In the genomic region with DNA sequence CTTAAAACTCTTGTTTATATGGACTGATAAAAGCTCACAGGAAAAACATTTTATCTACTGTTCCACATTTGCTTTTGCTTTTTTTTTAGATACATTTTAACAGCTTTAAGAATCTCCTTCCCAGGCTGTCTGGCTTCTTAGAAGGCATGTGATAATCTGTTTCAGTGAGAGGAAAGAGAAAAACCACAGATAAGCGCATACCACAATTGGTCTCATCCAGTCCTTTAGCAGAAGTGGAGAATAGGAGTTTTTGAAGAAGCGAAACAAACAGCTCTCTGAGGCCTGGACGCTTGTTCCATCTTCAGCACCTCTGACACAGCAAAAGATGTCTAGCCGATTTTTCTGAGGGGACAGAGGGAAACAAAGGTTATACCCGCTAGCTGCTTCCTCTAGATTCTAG, we compare ENCODE assay signal across 1 cellular context.
TF ChIP-seq lines count a peak whose summit lies in the region.

No MANE protein-coding gene starts in this region.

TF ChIP-seq in K562, 482 proteins besides CTCF, POLR2A, EP300 and RAD21 (continued from another document):
- 0 out of 4 replicates have a peak, but pooled peaks of 1 of the 2 experiments have one; percentile 33 for TF ChIP-seq UBTF (IDR thresholded peaks at IDR 0.05; ENCODE audit: borderline replicate concordance in 1 of 2, low read depth in 2 of 2, low read length in 2 of 2)
- TF ChIP-seq MNT (conservative IDR thresholded peaks at IDR 0.05) = peak in 1 of 2 experiments; percentile 53; a peak in 2 of 4 replicates
- no peak for TF ChIP-seq ZNF507 (tag; conservative IDR thresholded peaks at IDR 0.05)
- TF ChIP-seq TEAD4 (IDR thresholded peaks at IDR 0.05; ENCODE audit: low read length) = peak; percentile 90
- no peak for TF ChIP-seq TEAD4 (CRISPR knock-in tag; IDR thresholded peaks at IDR 0.05; ENCODE audit: borderline replicate concordance)
- peak; percentile 79 for TF ChIP-seq NCOR1 (IDR thresholded peaks at IDR 0.05)
- peak; percentile 51; the same call in 1 of the 2 replicates for TF ChIP-seq SMARCC2 (IDR thresholded peaks at IDR 0.05; ENCODE audit: low read depth)
- TF ChIP-seq NCOA6 (IDR thresholded peaks at IDR 0.05) = no peak
- TF ChIP-seq SOX6 (IDR thresholded peaks at IDR 0.05) = peak; percentile 89
- peak; percentile 71; the same call in 1 of the 2 replicates for TF ChIP-seq BACH1 (tag; IDR thresholded peaks at IDR 0.05)
- TF ChIP-seq ESRRB (CRISPR knock-in tag; IDR thresholded peaks at IDR 0.05; ENCODE audit: borderline replicate concordance) = no peak
- TF ChIP-seq CREM (IDR thresholded peaks at IDR 0.05; ENCODE audit: low read depth) = peak; percentile 6; the same call in 1 of the 2 replicates
- TF ChIP-seq RBBP5 (IDR thresholded peaks at IDR 0.05; ENCODE audit: borderline replicate concordance, insufficient read depth, low read length, poor library complexity, severe bottlenecking) = peak; percentile 33
- no peak for TF ChIP-seq ZNF347 (CRISPR knock-in tag; IDR thresholded peaks at IDR 0.05; ENCODE audit: low read depth)
- peak; percentile 61; the same call in 1 of the 2 replicates for TF ChIP-seq ETV1 (tag; conservative IDR thresholded peaks at IDR 0.05; ENCODE audit: low read depth)
- TF ChIP-seq, protein P1, sequence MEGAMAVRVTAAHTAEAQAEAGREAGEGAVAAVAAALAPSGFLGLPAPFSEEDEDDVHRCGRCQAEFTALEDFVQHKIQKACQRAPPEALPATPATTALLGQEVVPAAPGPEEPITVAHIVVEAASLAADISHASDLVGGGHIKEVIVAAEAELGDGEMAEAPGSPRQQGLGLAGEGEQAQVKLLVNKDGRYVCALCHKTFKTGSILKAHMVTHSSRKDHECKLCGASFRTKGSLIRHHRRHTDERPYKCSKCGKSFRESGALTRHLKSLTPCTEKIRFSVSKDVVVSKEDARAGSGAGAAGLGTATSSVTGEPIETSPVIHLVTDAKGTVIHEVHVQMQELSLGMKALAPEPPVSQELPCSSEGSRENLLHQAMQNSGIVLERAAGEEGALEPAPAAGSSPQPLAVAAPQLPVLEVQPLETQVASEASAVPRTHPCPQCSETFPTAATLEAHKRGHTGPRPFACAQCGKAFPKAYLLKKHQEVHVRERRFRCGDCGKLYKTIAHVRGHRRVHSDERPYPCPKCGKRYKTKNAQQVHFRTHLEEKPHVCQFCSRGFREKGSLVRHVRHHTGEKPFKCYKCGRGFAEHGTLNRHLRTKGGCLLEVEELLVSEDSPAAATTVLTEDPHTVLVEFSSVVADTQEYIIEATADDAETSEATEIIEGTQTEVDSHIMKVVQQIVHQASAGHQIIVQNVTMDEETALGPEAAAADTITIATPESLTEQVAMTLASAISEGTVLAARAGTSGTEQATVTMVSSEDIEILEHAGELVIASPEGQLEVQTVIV (CRISPR knock-in tag; IDR thresholded peaks at IDR 0.05; ENCODE audit: borderline replicate concordance) = no peak
- no peak for TF ChIP-seq HDGF (IDR thresholded peaks at IDR 0.05)
- peak; percentile 81 for TF ChIP-seq CBFA2T3 (IDR thresholded peaks at IDR 0.05)
- TF ChIP-seq, protein P2, sequence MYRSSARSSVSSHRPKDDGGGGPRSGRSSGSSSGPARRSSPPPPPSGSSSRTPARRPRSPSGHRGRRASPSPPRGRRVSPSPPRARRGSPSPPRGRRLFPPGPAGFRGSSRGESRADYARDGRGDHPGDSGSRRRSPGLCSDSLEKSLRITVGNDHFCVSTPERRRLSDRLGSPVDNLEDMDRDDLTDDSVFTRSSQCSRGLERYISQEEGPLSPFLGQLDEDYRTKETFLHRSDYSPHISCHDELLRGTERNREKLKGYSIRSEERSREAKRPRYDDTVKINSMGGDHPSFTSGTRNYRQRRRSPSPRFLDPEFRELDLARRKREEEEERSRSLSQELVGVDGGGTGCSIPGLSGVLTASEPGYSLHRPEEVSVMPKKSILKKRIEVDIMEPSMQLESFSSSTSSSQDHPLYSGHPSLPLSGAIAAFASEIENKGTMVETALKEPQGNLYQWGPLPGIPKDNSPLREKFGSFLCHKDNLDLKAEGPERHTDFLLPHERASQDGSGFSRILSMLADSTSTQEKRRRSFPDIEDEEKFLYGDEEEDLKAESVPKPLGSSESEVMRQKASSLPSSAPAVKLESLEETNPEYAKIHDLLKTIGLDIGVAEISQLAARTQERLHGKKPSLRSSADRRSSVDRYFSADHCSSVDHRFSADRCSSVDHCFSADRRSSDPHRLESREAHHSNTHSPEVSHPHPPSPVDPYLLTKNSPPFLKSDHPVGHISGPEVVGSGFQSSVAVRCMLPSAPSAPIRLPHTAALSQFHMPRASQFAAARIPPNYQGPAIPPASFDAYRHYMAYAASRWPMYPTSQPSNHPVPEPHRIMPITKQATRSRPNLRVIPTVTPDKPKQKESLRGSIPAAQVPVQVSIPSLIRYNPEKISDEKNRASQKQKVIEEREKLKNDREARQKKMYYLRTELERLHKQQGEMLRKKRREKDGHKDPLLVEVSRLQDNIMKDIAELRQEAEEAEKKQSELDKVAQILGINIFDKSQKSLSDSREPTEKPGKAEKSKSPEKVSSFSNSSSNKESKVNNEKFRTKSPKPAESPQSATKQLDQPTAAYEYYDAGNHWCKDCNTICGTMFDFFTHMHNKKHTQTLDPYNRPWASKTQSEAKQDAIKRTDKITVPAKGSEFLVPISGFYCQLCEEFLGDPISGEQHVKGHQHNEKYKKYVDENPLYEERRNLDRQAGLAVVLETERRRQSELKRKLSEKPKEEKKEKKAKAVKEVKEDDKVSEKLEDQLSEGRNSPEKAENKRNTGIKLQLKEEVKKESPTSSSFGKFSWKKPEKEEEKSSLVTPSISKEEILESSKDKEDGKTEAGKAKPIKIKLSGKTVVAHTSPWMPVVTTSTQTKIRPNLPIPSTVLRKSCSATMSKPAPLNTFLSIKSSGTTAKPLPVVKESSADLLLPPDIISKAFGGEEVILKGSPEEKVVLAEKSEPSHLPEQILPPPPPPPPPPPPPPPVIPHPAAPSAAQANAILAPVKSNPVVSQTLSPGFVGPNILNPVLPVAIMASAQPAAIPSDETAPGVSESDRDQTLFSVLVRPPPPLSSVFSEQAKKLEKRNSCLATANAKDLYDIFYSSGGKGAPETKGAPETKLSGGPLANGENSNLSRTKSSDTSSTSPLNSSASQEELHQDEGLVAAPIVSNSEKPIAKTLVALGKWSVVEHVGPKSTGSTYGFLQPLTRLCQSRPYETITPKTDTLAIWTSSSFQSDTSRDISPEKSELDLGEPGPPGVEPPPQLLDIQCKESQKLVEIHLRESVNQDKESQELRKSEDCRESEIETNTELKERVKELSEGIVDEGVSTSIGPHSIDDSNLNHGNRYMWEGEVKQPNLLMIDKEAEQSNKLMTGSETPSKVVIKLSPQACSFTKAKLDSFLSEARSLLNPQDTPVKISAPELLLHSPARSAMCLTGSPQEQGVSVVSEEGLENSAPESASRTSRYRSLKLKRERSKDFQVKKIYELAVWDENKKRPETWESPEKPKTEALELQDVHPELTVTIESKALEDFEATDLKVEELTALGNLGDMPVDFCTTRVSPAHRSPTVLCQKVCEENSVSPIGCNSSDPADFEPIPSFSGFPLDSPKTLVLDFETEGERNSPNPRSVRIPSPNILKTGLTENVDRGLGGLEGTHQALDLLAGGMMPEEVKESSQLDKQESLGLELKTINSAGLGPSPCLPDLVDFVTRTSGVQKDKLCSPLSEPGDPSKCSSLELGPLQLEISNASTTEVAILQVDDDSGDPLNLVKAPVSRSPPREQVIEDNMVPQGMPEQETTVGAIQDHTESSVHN (IDR thresholded peaks at IDR 0.05; ENCODE audit: borderline replicate concordance in 1 of 2, low read depth in 1 of 2) = no peak
- peak; percentile 64; the same call in 1 of the 2 replicates for TF ChIP-seq ZNF384 (IDR thresholded peaks at IDR 0.05; ENCODE audit: low read depth, low read length)
- no peak for TF ChIP-seq TCF15 (CRISPR knock-in tag; IDR thresholded peaks at IDR 0.05)
